Comparison of ENCODE assay signal across 10 cellular contexts in the genomic region with DNA sequence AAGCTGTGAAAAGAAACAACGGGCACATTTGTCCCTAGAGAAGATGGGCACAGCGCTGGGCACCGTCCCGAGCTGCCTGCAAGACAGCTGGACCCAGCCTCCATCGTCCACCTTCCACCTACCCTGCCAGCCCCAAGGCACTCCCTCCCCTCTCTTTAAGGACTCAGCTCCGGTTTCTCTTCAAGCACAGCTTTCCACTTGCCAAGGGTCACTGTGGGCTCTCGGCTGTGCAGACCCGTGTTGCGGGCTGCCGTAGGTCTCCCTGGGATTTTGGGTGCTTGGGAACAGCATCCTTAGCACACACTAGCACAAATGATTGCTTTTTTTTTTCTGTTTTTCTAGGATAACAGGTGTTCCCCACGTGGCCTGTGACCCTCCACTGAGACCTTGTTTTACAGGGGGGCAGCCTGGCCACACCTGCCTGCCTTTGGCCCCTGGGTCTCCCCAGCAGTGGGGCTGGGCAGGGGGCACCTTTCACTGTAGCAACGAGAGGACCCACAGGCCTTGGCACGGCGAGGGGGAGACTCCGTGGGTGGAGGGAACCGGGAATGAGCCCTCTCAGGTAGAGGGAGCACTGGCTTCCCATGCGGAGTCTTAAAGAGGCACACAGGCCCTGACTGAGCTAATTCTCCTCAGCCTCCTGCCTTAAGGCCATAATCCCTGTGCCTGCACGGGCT. TPM values are rescaled to one million over a fixed set of nuclear protein-coding genes. Genes with fewer than 3 reads are reported as not detected.
A peak's percentile ranks its signal among the peaks of the same experiment; 100 is the strongest.
DNase-seq lines count a peak whose midpoint lies in the region; ATAC-seq, FAIRE-seq and TF ChIP-seq lines count a peak whose summit lies in the region.
"Had no signal": no experiment of that assay in that cellular context is flagged by ENCODE, and none has a peak within 500 bp of the region (broad histone marks: within the 10 kb centered on the region; RNA-seq: fewer than 3 reads in every experiment).

No MANE protein-coding gene starts in this region.

- no peaks in the 10 kb centered on the region for H4K20me1 ChIP-seq in GM12878 (ENCODE audit: control insufficient read depth, insufficient read depth)

- POLR2A ChIA-PET in GM12878 (lab: Charles Lee) = no interaction called here

- peak overlapping the region; percentile 89 for H3K9ac ChIP-seq in GM12878 (ENCODE audit: control insufficient read depth, insufficient read depth, low read length)

- no peak overlapping the region for H3K27ac ChIP-seq in ACC112 (ENCODE audit: low read depth, low read length)
- peak overlapping the region; percentile 25; the same call in 1 of the 2 replicates for H3K27ac ChIP-seq in GM12878 (ENCODE audit: control insufficient read depth, insufficient read depth)

- H3K4me3 ChIP-seq in ACC112 (ENCODE audit: low read depth, low read length) = peak overlapping the region; percentile 97
- H3K4me3 ChIP-seq in H7 (ENCODE audit: insufficient read depth, low read depth, low read length) = peak overlapping the region; percentile 58
- peak overlapping the region; percentile 97 for H3K4me3 ChIP-seq in GM12878

- no peak for TF ChIP-seq EP300 in GM12878 (IDR thresholded peaks at IDR 0.05; ENCODE audit: borderline replicate concordance in 1 of 2, control insufficient read depth in 1 of 2, low read depth in 2 of 2, low read length in 2 of 2)

- H3K9me3 ChIP-seq in GM12878 (replicated peaks; ENCODE audit: control insufficient read depth, insufficient read depth, low read length) = no peaks in the 10 kb centered on the region

- H3K27ac Mint-ChIP-seq in mesothelial cell of epicardium = peak overlapping the region; percentile 36

- CTCF ChIA-PET in GM12878 (lab: Yijun Ruan, JAX) = interaction anchor here (0.7 to 1.3 kb wide), 2 partner anchors 105 to 128 kb away, joined by 3 read pairs; no protein-coding TSS in a partner anchor

- H3K4me1 ChIP-seq in ACC112 (ENCODE audit: control insufficient read depth, insufficient read depth, low read length, unreplicated experiment) (peaks cover 11% of the 10 kb centered on the region), GM12878 (ENCODE audit: control insufficient read depth, insufficient read depth, low read length) (peaks cover 18% of the 10 kb centered on the region)

- H3K4me2 ChIP-seq in GM12878 (ENCODE audit: control insufficient read depth, insufficient read depth) = peak overlapping the region; percentile 86

- peaks cover 1% of the 10 kb centered on the region for H3K27me3 Mint-ChIP-seq in mesothelial cell of epicardium (ENCODE audit: low read depth)

- WGBS in GM12878 (ENCODE audit: insufficient coverage, insufficient replicate concordance, low lambda C conversion rate, missing lambda C conversion rate) = 77% methylated on average over 16 of the region's 18 CpGs

- TSS peak; percentile 84 for BruUV-seq in GM12878 (replicated peaks; lab: Mats Ljungman, UMichigan)

- H3K79me2 ChIP-seq in ACC112 (ENCODE audit: control insufficient read depth, insufficient read depth, low read length, unreplicated experiment) = peaks cover 9% of the 10 kb centered on the region
- H3K79me2 ChIP-seq in GM12878 (ENCODE audit: control insufficient read depth, insufficient read depth, low read length) = peaks cover 15% of the 10 kb centered on the region

- no peak for TF ChIP-seq RAD21 in GM12878 (IDR thresholded peaks at IDR 0.05; ENCODE audit: insufficient read depth, low read depth, low read length)

- peaks cover 6% of the 10 kb centered on the region for H3K36me3 Mint-ChIP-seq in mesothelial cell of epicardium

- H3K27me3 ChIP-seq in ACC112 (ENCODE audit: insufficient read depth, low read length) = no peaks in the 10 kb centered on the region
- H3K27me3 ChIP-seq in H7 (ENCODE audit: control insufficient read depth, insufficient read depth, low read length) = peaks cover 2% of the 10 kb centered on the region; the same call in 1 of the 2 replicates
- no peaks in the 10 kb centered on the region for H3K27me3 ChIP-seq in GM12878 (replicated peaks in 1 of 2; ENCODE audit: control insufficient read depth in 2 of 2, insufficient read depth in 2 of 2, low read length in 1 of 2)

- peak; percentile 40 for ATAC-seq in GM12878
- ATAC-seq in HG02981 (IDR thresholded peaks at IDR 0.05; ENCODE audit: unreplicated experiment) = no peak
- ATAC-seq in HG03521 (IDR thresholded peaks at IDR 0.05; ENCODE audit: unreplicated experiment) = no peak

- RAD21 ChIA-PET in GM12878 (lab: Charles Lee; ENCODE audit: unreplicated experiment) = no interaction called here

- SMC1A ChIA-PET in GM12878 (lab: Charles Lee; ENCODE audit: uncharacterized antibody, unreplicated experiment) = no interaction called here

- DNase-seq in H7 (peak; percentile 63), GM12878 (ENCODE audit: low read depth, low spot score) (no peak), mesothelial cell of epicardium (ENCODE audit: low spot score in 2 of 2, unreplicated experiment in 2 of 2) (no peak), NCI-H446 (lab: John Stamatoyannopoulos, UW) (no peak)
- DNase-seq in stimulated activated CD4-positive, alpha-beta T cell treated with anti-CD3 and anti-CD28 coated beads, Interleukin-15, amount 100 ng/mL, for 24 hours = no peak
- DNase-seq: cortex of kidney, NCI-H2107 had no signal

- H3K36me3 ChIP-seq in ACC112 (ENCODE audit: insufficient read depth, low read length) = no peaks in the 10 kb centered on the region
- H3K36me3 ChIP-seq in H7 (replicated peaks; ENCODE audit: control insufficient read depth, insufficient read depth, low read length) = peaks cover 2% of the 10 kb centered on the region
- peaks cover 2 to 5% of the 10 kb centered on the region in 2 experiments; a peak in 3 of 4 replicates for H3K36me3 ChIP-seq in GM12878 (ENCODE audit: control insufficient read depth in 2 of 2, insufficient read depth in 2 of 2, low read length in 1 of 2)

- peak; percentile 35 for FAIRE-seq in GM12878 (lab: Jason Lieb, UNC)

- H3K4me1 Mint-ChIP-seq in mesothelial cell of epicardium = peaks cover 9% of the 10 kb centered on the region

- TF ChIP-seq POLR2A in GM12878 (IDR thresholded peaks at IDR 0.05; ENCODE audit: low read depth, low read length) = no peak

- no peaks in the 10 kb centered on the region for H3K9me3 Mint-ChIP-seq in mesothelial cell of epicardium

- intact Hi-C loops in GM12878 (cut with micrococcal nuclease; ENCODE audit: unreplicated experiment) = no loop called here

- H2AFZ ChIP-seq in ACC112 (ENCODE audit: low read length, unreplicated experiment) (no peak overlapping the region), GM12878 (ENCODE audit: control insufficient read depth, low read depth, low read length) (no peak overlapping the region)

- in situ Hi-C loops in GM12878 (cut with MboI) = no loop called here

- H3K4me3 Mint-ChIP-seq in mesothelial cell of epicardium = peak overlapping the region; percentile 66

- TF ChIP-seq CTCF in GM12878 (IDR thresholded peaks at IDR 0.05 in 2 of 3, conservative IDR thresholded peaks at IDR 0.05 in 1 of 3; ENCODE audit: control insufficient read depth in 2 of 3, extremely low read depth in 1 of 3, insufficient read depth in 1 of 3, low read depth in 3 of 3, low read length in 3 of 3) (no peak), mesothelial cell of epicardium (IDR thresholded peaks at IDR 0.05; ENCODE audit: unreplicated experiment) (no peak)

TF ChIP-seq in GM12878, 131 proteins besides CTCF, POLR2A, EP300 and RAD21 (continues in another document):
- no peak for TF ChIP-seq STAT1 (conservative IDR thresholded peaks at IDR 0.05)

RNA-seq across cellular contexts. Expression of gene CHMP6, which starts 1.4 kb away (rescaled TPM):
- total RNA-seq in H7 (2014; rRNA removed; shearing (Covaris generic)) = 13.0 and 15.0 TPM in 2 replicates
- 34.6 and 47.2 TPM in 2 replicates for total RNA-seq in GM12878 (2013; cell fraction: nucleolus; rRNA removed)
- 9.6 and 10.4 TPM in 2 replicates for total RNA-seq in GM12878 (2014; rRNA removed)
- 13.2 and 14.4 TPM in 2 replicates for total RNA-seq in GM12878 (2014; rRNA removed; fragmentation: Illumina TruSeq; extraction: Trizol)
- total RNA-seq in GM12878 (2021) = 26.8 and 29.8 TPM in 2 replicates
- 4.7 TPM for polyA plus RNA-seq in GM12878 (2011; ENCODE audit: low read depth)
- polyA plus RNA-seq in GM12878 (2011; rRNA removed) = 13.0 and 15.0 TPM in 2 replicates
- 17.0 and 25.3 TPM in 2 replicates for polyA plus RNA-seq in GM12878 (2011; cell fraction: cytosol; rRNA removed)
- polyA plus RNA-seq in GM12878 (2011; cell fraction: nucleus; rRNA removed) = 20.6 and 26.1 TPM in 2 replicates
- polyA plus RNA-seq in GM12878 (2012) = 12.4 and 13.1 TPM in 2 replicates
- polyA plus RNA-seq in GM12878 (2014; fragmentation: Illumina TruSeq; extraction: Trizol) = 10.5 and 14.1 TPM in 2 replicates
- 1 to 10 TPM in 1 of 2 experiments, under 1 TPM in 1; 0.21 to 2.1 TPM for polyA plus RNA-seq in GM12878 (2014; fragmentation: Nextera tagmentation; extraction: Ambion mirVana)
- polyA plus RNA-seq in GM12878 (2014; rRNA removed) = 32.0 and 35.7 TPM in 2 replicates
- polyA plus RNA-seq in GM12878 (2016; fragmentation: Nextera tagmentation; extraction: Ambion mirVana) = 10 to 100 TPM; 32.8 to 37.9 TPM
- 6.7 and 12.2 TPM in 2 replicates for polyA minus RNA-seq in GM12878 (2011; rRNA and poly(A)+ RNA removed)
- polyA minus RNA-seq in GM12878 (2011; cell fraction: cytosol; rRNA and poly(A)+ RNA removed) = 5.6 and 9.9 TPM in 2 replicates
- polyA minus RNA-seq in GM12878 (2011; cell fraction: nucleus; rRNA and poly(A)+ RNA removed) = 9.7 and 15.0 TPM in 2 replicates
- total RNA-seq in mesothelial cell of epicardium = 23.1 to 26.9 TPM (median 26.5 TPM) in 3 replicates

RNA-seq across cellular contexts. Expression of gene BAIAP2, which starts 41.9 kb away (rescaled TPM):
- total RNA-seq in H7 (2014; rRNA removed; shearing (Covaris generic)) = 14.9 and 19.5 TPM in 2 replicates
- total RNA-seq in GM12878 (2013; cell fraction: nucleolus; rRNA removed) = 2.8 and 3.2 TPM in 2 replicates
- total RNA-seq in GM12878 (2014; rRNA removed) (0.11 and 1.1 TPM in 2 replicates), GM12878 (2014; rRNA removed; fragmentation: Illumina TruSeq; extraction: Trizol) (0.18 TPM in 2 replicates), GM12878 (2021) (0.64 and 1.2 TPM in 2 replicates), mesothelial cell of epicardium (46.5 to 48.9 TPM (median 47.6 TPM) in 3 replicates)
- 0.67 TPM for polyA plus RNA-seq in GM12878 (2011; ENCODE audit: low read depth)
- polyA plus RNA-seq in GM12878 (2011; rRNA removed) (0.22 TPM in 1 of 2 replicates, not detected in the other), GM12878 (2014; fragmentation: Illumina TruSeq; extraction: Trizol) (0.15 TPM in 1 of 2 replicates, not detected in the other), GM12878 (2014; fragmentation: Nextera tagmentation; extraction: Ambion mirVana) (not detected), GM12878 (2014; rRNA removed) (0.56 and 2.6 TPM in 2 replicates), GM12878 (2016; fragmentation: Nextera tagmentation; extraction: Ambion mirVana) (under 1 TPM; 0.39 to 0.53 TPM)
- polyA plus RNA-seq in GM12878 (2011; cell fraction: cytosol; rRNA removed) = 0.16 and 0.17 TPM in 2 replicates
- 0.61 and 1.4 TPM in 2 replicates for polyA plus RNA-seq in GM12878 (2011; cell fraction: nucleus; rRNA removed)
- polyA plus RNA-seq in GM12878 (2012) = 1.3 and 1.7 TPM in 2 replicates
- 0.15 and 0.57 TPM in 2 replicates for polyA minus RNA-seq in GM12878 (2011; rRNA and poly(A)+ RNA removed)
- not detected in 2 replicates for polyA minus RNA-seq in GM12878 (2011; cell fraction: cytosol; rRNA and poly(A)+ RNA removed)
- 0.48 and 0.97 TPM in 2 replicates for polyA minus RNA-seq in GM12878 (2011; cell fraction: nucleus; rRNA and poly(A)+ RNA removed)
